Comparison of ENCODE assay signal across 1 cellular context in genomic region chr1:62212411-62212810, GRCh38.
TF ChIP-seq lines count a peak whose summit lies in the region.

No MANE protein-coding gene starts in this region.

TF ChIP-seq in H1, 55 proteins besides CTCF, POLR2A, EP300 and RAD21:
- TF ChIP-seq TEAD4 (IDR thresholded peaks at IDR 0.05; ENCODE audit: low read depth, low read length) (no peak), CHD2 (IDR thresholded peaks at IDR 0.05; ENCODE audit: low read length) (peak; percentile 4; the same call in 1 of the 2 replicates), ZNF274 (IDR thresholded peaks at IDR 0.05; ENCODE audit: borderline replicate concordance, extremely low read depth, low read length) (no peak), ATF2 (IDR thresholded peaks at IDR 0.05; ENCODE audit: low read length) (peak; percentile 20; the same call in 1 of the 2 replicates), GTF2F1 (IDR thresholded peaks at IDR 0.05; ENCODE audit: borderline replicate concordance, low read depth, low read length) (peak; percentile 54), POLR2AphosphoS5 (IDR thresholded peaks at IDR 0.05; ENCODE audit: low read depth, low read length) (peak; percentile 94), KDM5A (IDR thresholded peaks at IDR 0.05; ENCODE audit: low read length) (no peak)
TF ChIP-seq in H1: peak in this region for 4.
